8 cellular contexts compared by ENCODE assay signal in the genomic region with DNA sequence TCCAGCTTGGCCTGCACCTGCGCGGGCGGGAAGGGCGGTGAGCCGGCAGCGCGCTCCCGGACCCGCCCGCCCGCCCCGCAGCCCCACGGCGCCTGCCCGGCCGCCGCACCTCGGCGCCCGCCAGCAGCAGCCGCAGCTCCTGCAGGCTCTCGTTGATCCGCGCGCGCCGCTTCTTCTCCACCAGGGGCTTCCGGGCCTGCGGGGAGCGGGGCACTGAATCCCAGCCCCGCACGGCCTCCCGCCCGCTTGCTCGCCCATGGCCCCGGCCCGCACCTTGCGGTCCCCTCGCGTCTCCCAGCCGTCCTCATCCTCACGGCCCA. TPM values are rescaled to one million over a fixed set of nuclear protein-coding genes. Genes with fewer than 3 reads are reported as not detected.
DNase-seq lines count a peak whose midpoint lies in the region; ATAC-seq and TF ChIP-seq lines count a peak whose summit lies in the region.

No MANE protein-coding gene starts in this region.

- H3K4me1 ChIP-seq in Caco-2 (no peaks in the 10 kb centered on the region), HCT116 (ENCODE audit: control insufficient read depth in 1 of 2, insufficient read depth in 2 of 2, low read length in 2 of 2) (peaks cover 14 to 33% of the 10 kb centered on the region in 2 experiments), smooth muscle cell (ENCODE audit: low read depth) (no peaks in the 10 kb centered on the region)

- H3K4me2 ChIP-seq in HCT116 (ENCODE audit: low read length) (peak overlapping the region; percentile 99), smooth muscle cell (peak overlapping the region; percentile 94)

- peaks cover 7% of the 10 kb centered on the region for H3F3A ChIP-seq in smooth muscle cell (ENCODE audit: low read depth)

- no peaks in the 10 kb centered on the region for H3K9me3 Mint-ChIP-seq in Caco-2 (ENCODE audit: unreplicated experiment)

- DNase-seq in Caco-2 (no peak), HCT116 (ENCODE audit: low read depth, low spot score) (no peak), SW480 (ENCODE audit: low spot score) (peak; percentile 26), glomerular visceral epithelial cell (ENCODE audit: extremely low spot score) (peak; percentile 51), smooth muscle cell (lab: John Stamatoyannopoulos, UW; ENCODE audit: unreplicated experiment) (no peak), OCI-M2 (lab: John Stamatoyannopoulos, UW; ENCODE audit: unreplicated experiment) (no peak), HuH-7.5 (ENCODE audit: low spot score) (no peak), NCI-H446 treated with DMSO at 0.1 percent for 48 hours (lab: John Stamatoyannopoulos, UW) (no peak)

- no peak overlapping the region for H3K27ac Mint-ChIP-seq in Caco-2 (ENCODE audit: unreplicated experiment)

- H3K4me3 ChIP-seq in Caco-2 (ENCODE audit: low read depth, low read length), result peak overlapping the region; percentile 75
- peak overlapping the region; percentile 56 to 69 for H3K4me3 ChIP-seq in HCT116 (replicated peaks in 1 of 2; ENCODE audit: low read depth in 1 of 2, low read length in 2 of 2)
- peak overlapping the region; percentile 67 for H3K4me3 ChIP-seq in smooth muscle cell

- H3K27ac ChIP-seq in HCT116 (ENCODE audit: low read depth, low read length) (peak overlapping the region; percentile 75; the same call in 1 of the 2 replicates), smooth muscle cell (ENCODE audit: low read depth) (no peak overlapping the region)

- H3K4me1 Mint-ChIP-seq in Caco-2 (ENCODE audit: low read depth, unreplicated experiment), result no peaks in the 10 kb centered on the region

- H3K4me3 Mint-ChIP-seq in Caco-2 (ENCODE audit: unreplicated experiment), result peak overlapping the region; percentile 98

- H3K27me3 Mint-ChIP-seq in Caco-2 (ENCODE audit: insufficient read depth, unreplicated experiment), result no peaks in the 10 kb centered on the region

- intact Hi-C loops in Caco-2 (cut with micrococcal nuclease; ENCODE audit: unreplicated experiment), result no loop called here
- intact Hi-C loops in HCT116 (cut with micrococcal nuclease), result no loop called here

- no peak for TF ChIP-seq POLR2A in HCT116 (IDR thresholded peaks at IDR 0.05; ENCODE audit: borderline replicate concordance, extremely low read depth, insufficient read depth, insufficient read length)

- TF ChIP-seq RAD21 in HCT116 (IDR thresholded peaks at IDR 0.05; ENCODE audit: low read depth), result no peak

- under 1% methylated on average over 20 of the region's 42 CpGs for WGBS in smooth muscle cell (ENCODE audit: low lambda C conversion rate)

- no peaks in the 10 kb centered on the region for H3K27me3 ChIP-seq in Caco-2 (replicated peaks; ENCODE audit: control insufficient read depth, insufficient read depth, low read length)
- H3K27me3 ChIP-seq in HCT116 (ENCODE audit: insufficient read depth, low read length), result no peaks in the 10 kb centered on the region
- H3K27me3 ChIP-seq in smooth muscle cell (ENCODE audit: low read depth), result peaks cover 49% of the 10 kb centered on the region

- H3K36me3 ChIP-seq in Caco-2 (ENCODE audit: control insufficient read depth, insufficient read depth, low read length), result no peaks in the 10 kb centered on the region
- no peaks in the 10 kb centered on the region for H3K36me3 ChIP-seq in HCT116 (ENCODE audit: control insufficient read depth in 1 of 2, insufficient read depth in 2 of 2, low read length in 2 of 2)
- H3K36me3 ChIP-seq in smooth muscle cell (ENCODE audit: low read depth), result no peaks in the 10 kb centered on the region

- no peak for TF ChIP-seq CTCF in Caco-2 (IDR thresholded peaks at IDR 0.05; ENCODE audit: insufficient read depth in 1 of 2, low read depth in 1 of 2, low read length in 1 of 2, severe bottlenecking in 1 of 2, unreplicated experiment in 1 of 2)
- no peak for TF ChIP-seq CTCF in HCT116 (IDR thresholded peaks at IDR 0.05 in 2 of 3, conservative IDR thresholded peaks at IDR 0.05 in 1 of 3; ENCODE audit: borderline replicate concordance in 1 of 3, insufficient read depth in 1 of 3, low read depth in 2 of 3, low read length in 2 of 3)
- TF ChIP-seq CTCF in smooth muscle cell (IDR thresholded peaks at IDR 0.05; ENCODE audit: borderline replicate concordance, insufficient read depth, poor library complexity, severe bottlenecking), result no peak

- H2AFZ ChIP-seq in HCT116 (ENCODE audit: low read depth, low read length, poor library complexity, severe bottlenecking), result no peak overlapping the region
- H2AFZ ChIP-seq in smooth muscle cell (ENCODE audit: low read depth), result no peak overlapping the region

- H3K9me3 ChIP-seq in Caco-2, result no peaks in the 10 kb centered on the region
- H3K9me3 ChIP-seq in HCT116 (ENCODE audit: control insufficient read depth in 1 of 2, insufficient read depth in 1 of 2, low read depth in 1 of 2, low read length in 2 of 2), result no peaks in the 10 kb centered on the region
- H3K9me3 ChIP-seq in smooth muscle cell (replicated peaks; ENCODE audit: low read depth), result no peaks in the 10 kb centered on the region

- H3K9ac ChIP-seq in HCT116 (ENCODE audit: low read length) (peak overlapping the region; percentile 73), smooth muscle cell (ENCODE audit: low read depth) (no peak overlapping the region)

- H3K9me2 ChIP-seq in HCT116 (ENCODE audit: insufficient read depth), result no peaks in the 10 kb centered on the region

- BruUV-seq in Caco-2 (replicated peaks; lab: Mats Ljungman, UMichigan), result no TSS peak
- no TSS peak for BruUV-seq in HCT116 (replicated peaks; lab: Mats Ljungman, UMichigan)

- peak; percentile 41 for ATAC-seq in HCT116

- H4K20me1 ChIP-seq in HCT116 (ENCODE audit: insufficient read depth), result no peaks in the 10 kb centered on the region
- no peaks in the 10 kb centered on the region for H4K20me1 ChIP-seq in smooth muscle cell (ENCODE audit: low read depth)

- H3K79me2 ChIP-seq in HCT116 (ENCODE audit: insufficient read depth, low read length) (no peaks in the 10 kb centered on the region; the same call in 1 of the 2 replicates), smooth muscle cell (ENCODE audit: low read depth) (no peaks in the 10 kb centered on the region)

- peaks cover 11% of the 10 kb centered on the region for H3K36me3 Mint-ChIP-seq in Caco-2 (ENCODE audit: insufficient read depth, unreplicated experiment)

- RAD21 ChIA-PET in HCT116 (lab: Charles Lee; ENCODE audit: low non-redundant PET in 1 of 2, low total read pairs in 2 of 2, uncharacterized antibody in 2 of 2, unreplicated experiment in 2 of 2), result no interaction called here

- CTCF ChIA-PET in Caco-2 (lab: Charles Lee), result interaction anchor here (3.0 kb wide), 1 partner anchor 24 kb away, joined by 13 read pairs; no protein-coding TSS in a partner anchor
- CTCF ChIA-PET in HCT116 (lab: Charles Lee), result no interaction called here

- POLR2A ChIA-PET in Caco-2 (lab: Charles Lee), result interaction anchor here (0.5 to 1.5 kb wide), 3 partner anchors 24 to 549 kb away, joined by 5 to 8 read pairs (median 5); no protein-coding TSS in a partner anchor
- POLR2A ChIA-PET in HCT116 (lab: Charles Lee), result no interaction called here

TF ChIP-seq in HCT116, 20 proteins besides CTCF, POLR2A, EP300 and RAD21:
- no peak for TF ChIP-seq EZH2 (IDR thresholded peaks at IDR 0.05)
- TF ChIP-seq ELF1 (IDR thresholded peaks at IDR 0.05; ENCODE audit: borderline replicate concordance, low read depth), result no peak
- peak; percentile 78; the same call in 1 of the 2 replicates for TF ChIP-seq ZFX (IDR thresholded peaks at IDR 0.05)
- no peak for TF ChIP-seq ZNF274 (IDR thresholded peaks at IDR 0.05; ENCODE audit: low read depth, low read length)
- TF ChIP-seq SIN3A (IDR thresholded peaks at IDR 0.05; ENCODE audit: low read depth), result no peak

RNA-seq across cellular contexts. Expression of a gene that starts 0.3 kb away (rescaled TPM):
- total RNA-seq in Caco-2 (2022) (21.2 and 22.1 TPM in 2 replicates), HCT116 (2021; ENCODE audit: unreplicated experiment) (47.8 TPM), smooth muscle cell (0.81 TPM in 1 of 2 replicates, not detected in the other)
- polyA plus RNA-seq in HCT116 (2012), result 31.0 and 34.8 TPM in 2 replicates
- polyA plus RNA-seq in smooth muscle cell, result 2.7 and 6.4 TPM in 2 replicates

RNA-seq across cellular contexts. Expression of a gene that starts 36.0 kb away (rescaled TPM):
- total RNA-seq in Caco-2 (2022) (31.6 and 32.2 TPM in 2 replicates), HCT116 (2021; ENCODE audit: unreplicated experiment) (53.4 TPM), smooth muscle cell (11.0 and 12.0 TPM in 2 replicates)
- polyA plus RNA-seq in HCT116 (2012), result 28.7 and 32.4 TPM in 2 replicates
- 21.9 and 23.3 TPM in 2 replicates for polyA plus RNA-seq in smooth muscle cell

RNA-seq across cellular contexts. Expression of a gene that starts 48.9 kb away (rescaled TPM):
- total RNA-seq in Caco-2 (2022), result 12.2 and 12.5 TPM in 2 replicates
- 18.7 TPM for total RNA-seq in HCT116 (2021; ENCODE audit: unreplicated experiment)
- 10.4 and 11.7 TPM in 2 replicates for polyA plus RNA-seq in HCT116 (2012)
- 5.0 and 9.7 TPM in 2 replicates for total RNA-seq in smooth muscle cell
- polyA plus RNA-seq in smooth muscle cell, result 3.5 and 7.9 TPM in 2 replicates

Comparison
In these comparisons a context has a peak if more than half of its experiments do, and no peak if none do; other contexts are left out.
1. DNase-seq: peak in SW480 (single experiment) and glomerular visceral epithelial cell (single experiment); none in Caco-2 (0 of 2), HCT116 (single experiment), smooth muscle cell (single experiment), OCI-M2 (single experiment), HuH-7.5 (single experiment) and NCI-H446 treated with DMSO at 0.1 percent for 48 hours (single experiment).
2. RNA of a gene that starts 0.3 kb away (total RNA-seq): 47.8 TPM in HCT116 (single experiment) and 21.2 to 22.1 TPM in Caco-2; 0.81 TPM in smooth muscle cell; every median in the first group is over 10 times any median in the second.
3. Peak in every context shown above with its lines, with median percentiles within 50 percentile points of each other: H3K4me3 ChIP-seq.